In genomic region chr3:14460342-14461005, GRCh38 we compare ENCODE assay signal across 8 cellular contexts. TPM values are rescaled to one million over a fixed set of nuclear protein-coding genes. Genes with fewer than 3 reads are reported as not detected.
DNase-seq lines count a peak whose midpoint lies in the region; ATAC-seq lines count a peak whose summit lies in the region.

No MANE protein-coding gene starts in this region.

- in situ Hi-C loops in G401 (cut with HindIII; ENCODE audit: low sequenced_read_pairs) = no loop called here

- peaks cover 96% of the 10 kb centered on the region for H3K36me3 Mint-ChIP-seq in activated T-helper 17 cell treated with anti-CD3 and anti-CD28 coated beads, Interleukin-2, amount 50 U/mL, for 72 hours (ENCODE audit: low read depth)

- intact Hi-C loops in posterior vena cava (cut with DNase I) = loop anchor here (5.0 to 10.0 kb wide), 3 partner anchors 198 to 336 kb away; partner anchors contain the start of genes CHCHD4 (in 1 of the 2) and TMEM43 (in 1 of the 2)

- no peak for ATAC-seq in activated T-helper 17 cell treated with anti-CD3 and anti-CD28 coated beads, Interleukin-2, amount 50 U/mL, for 72 hours (replicated peaks)
- ATAC-seq in HG03442 (IDR thresholded peaks at IDR 0.05; ENCODE audit: unreplicated experiment) (no peak), GM18909 (IDR thresholded peaks at IDR 0.05; ENCODE audit: poor library complexity, unreplicated experiment) (no peak)
- no peak for ATAC-seq in stimulated activated naive CD8-positive, alpha-beta T cell treated with anti-CD3 and anti-CD28 coated beads, Interleukin-15, amount 100 ng/mL, for 72 hours

- H3K27ac Mint-ChIP-seq in activated T-helper 17 cell treated with anti-CD3 and anti-CD28 coated beads, Interleukin-2, amount 50 U/mL, for 72 hours = peak overlapping the region; percentile 85
- peak overlapping the region in 1 of 2 donors; percentile 70 for H3K27ac Mint-ChIP-seq in stimulated activated naive CD8-positive, alpha-beta T cell treated with anti-CD3 and anti-CD28 coated beads, Interleukin-15, amount 100 ng/mL, for 72 hours

- no peak overlapping the region for H3K4me3 Mint-ChIP-seq in activated T-helper 17 cell treated with anti-CD3 and anti-CD28 coated beads, Interleukin-2, amount 50 U/mL, for 72 hours
- no peak overlapping the region for H3K4me3 Mint-ChIP-seq in stimulated activated naive CD8-positive, alpha-beta T cell treated with anti-CD3 and anti-CD28 coated beads, Interleukin-15, amount 100 ng/mL, for 72 hours

- H3K4me1 Mint-ChIP-seq in activated T-helper 17 cell treated with anti-CD3 and anti-CD28 coated beads, Interleukin-2, amount 50 U/mL, for 72 hours = peaks cover 20% of the 10 kb centered on the region
- H3K4me1 Mint-ChIP-seq in stimulated activated naive CD8-positive, alpha-beta T cell treated with anti-CD3 and anti-CD28 coated beads, Interleukin-15, amount 100 ng/mL, for 72 hours = peaks cover 28% of the 10 kb centered on the region

- no peaks in the 10 kb centered on the region for H3K9me3 Mint-ChIP-seq in activated T-helper 17 cell treated with anti-CD3 and anti-CD28 coated beads, Interleukin-2, amount 50 U/mL, for 72 hours
- H3K9me3 Mint-ChIP-seq in stimulated activated naive CD8-positive, alpha-beta T cell treated with anti-CD3 and anti-CD28 coated beads, Interleukin-15, amount 100 ng/mL, for 72 hours = no peaks in the 10 kb centered on the region

- H3K27me3 Mint-ChIP-seq in activated T-helper 17 cell treated with anti-CD3 and anti-CD28 coated beads, Interleukin-2, amount 50 U/mL, for 72 hours = no peaks in the 10 kb centered on the region
- no peaks in the 10 kb centered on the region for H3K27me3 Mint-ChIP-seq in stimulated activated naive CD8-positive, alpha-beta T cell treated with anti-CD3 and anti-CD28 coated beads, Interleukin-15, amount 100 ng/mL, for 72 hours

- DNase-seq in G401 (ENCODE audit: low spot score) (peak; percentile 76), globus pallidus (ENCODE audit: low spot score) (peak; percentile 91), posterior vena cava (ENCODE audit: low spot score) (peak; percentile 92), activated gamma-delta T cell (lab: John Stamatoyannopoulos, UW) (no peak)
- no peak for DNase-seq in stimulated activated naive CD8-positive, alpha-beta T cell treated with anti-CD3 and anti-CD28 coated beads, Interleukin-15, amount 100 ng/mL, for 72 hours

RNA-seq across cellular contexts. Expression of gene SLC6A6, which starts 58.1 kb away (rescaled TPM):
- total RNA-seq in G401 (2014; rRNA removed; shearing (Covaris generic)) = 20.2 and 31.2 TPM in 2 replicates
- 100 to 1,000 TPM in 1 of 2 donors, 10 to 100 TPM in 1; 80.1 to 219 TPM for total RNA-seq in activated T-helper 17 cell treated with anti-CD3 and anti-CD28 coated beads, Interleukin-2, amount 50 U/mL, for 72 hours
- total RNA-seq in posterior vena cava = 10 to 100 TPM; 13.3 to 23.6 TPM

Comparison
In these comparisons a context has a peak if more than half of its experiments do, and no peak if none do; other contexts are left out.
1. DNase-seq: peak in G401 (single experiment), globus pallidus (single experiment) and posterior vena cava (single experiment); none in activated gamma-delta T cell (single experiment) and stimulated activated naive CD8-positive, alpha-beta T cell treated with anti-CD3 and anti-CD28 coated beads, Interleukin-15, amount 100 ng/mL, for 72 hours (0 of 2).